8 cellular contexts compared by ENCODE assay signal in the genomic region with DNA sequence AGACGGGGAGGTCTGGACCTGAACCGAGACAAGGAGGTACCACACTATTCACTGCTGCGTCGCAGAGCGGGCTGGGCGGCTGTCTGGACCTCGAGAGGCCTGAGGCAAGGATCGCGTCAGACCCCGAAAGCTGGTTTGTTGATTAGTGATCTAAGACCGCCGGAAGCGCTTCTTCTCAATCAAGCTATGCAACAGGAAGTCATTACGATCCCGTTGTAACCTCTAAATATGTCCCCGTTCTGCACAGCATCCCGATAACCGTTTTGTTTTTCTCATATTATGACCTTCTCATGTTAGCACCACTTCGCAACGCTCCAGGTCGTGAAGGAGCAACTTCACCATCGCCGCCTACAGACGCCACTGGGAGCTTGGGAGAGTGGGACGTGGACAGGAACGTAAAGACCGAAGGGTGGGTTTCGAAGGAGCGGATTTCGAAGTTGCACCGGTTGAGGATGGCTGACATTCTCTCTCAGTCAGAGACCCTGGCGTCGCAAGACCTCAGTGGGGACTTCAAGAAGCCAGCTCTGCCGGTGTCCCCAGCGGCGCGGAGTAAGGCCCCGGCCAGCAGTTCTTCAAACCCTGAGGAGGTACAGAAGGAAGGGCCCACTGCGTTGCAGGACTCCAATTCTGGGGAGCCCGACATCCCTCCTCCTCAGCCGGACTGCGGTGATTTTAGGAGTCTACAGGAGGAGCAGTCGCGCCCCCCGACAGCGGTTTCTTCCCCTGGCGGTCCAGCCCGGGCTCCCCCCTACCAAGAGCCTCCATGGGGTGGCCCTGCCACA. TPM values are rescaled to one million over a fixed set of nuclear protein-coding genes. Genes with fewer than 3 reads are reported as not detected.
DNase-seq lines count a peak whose midpoint lies in the region; ATAC-seq and TF ChIP-seq lines count a peak whose summit lies in the region.

A gene with protein sequence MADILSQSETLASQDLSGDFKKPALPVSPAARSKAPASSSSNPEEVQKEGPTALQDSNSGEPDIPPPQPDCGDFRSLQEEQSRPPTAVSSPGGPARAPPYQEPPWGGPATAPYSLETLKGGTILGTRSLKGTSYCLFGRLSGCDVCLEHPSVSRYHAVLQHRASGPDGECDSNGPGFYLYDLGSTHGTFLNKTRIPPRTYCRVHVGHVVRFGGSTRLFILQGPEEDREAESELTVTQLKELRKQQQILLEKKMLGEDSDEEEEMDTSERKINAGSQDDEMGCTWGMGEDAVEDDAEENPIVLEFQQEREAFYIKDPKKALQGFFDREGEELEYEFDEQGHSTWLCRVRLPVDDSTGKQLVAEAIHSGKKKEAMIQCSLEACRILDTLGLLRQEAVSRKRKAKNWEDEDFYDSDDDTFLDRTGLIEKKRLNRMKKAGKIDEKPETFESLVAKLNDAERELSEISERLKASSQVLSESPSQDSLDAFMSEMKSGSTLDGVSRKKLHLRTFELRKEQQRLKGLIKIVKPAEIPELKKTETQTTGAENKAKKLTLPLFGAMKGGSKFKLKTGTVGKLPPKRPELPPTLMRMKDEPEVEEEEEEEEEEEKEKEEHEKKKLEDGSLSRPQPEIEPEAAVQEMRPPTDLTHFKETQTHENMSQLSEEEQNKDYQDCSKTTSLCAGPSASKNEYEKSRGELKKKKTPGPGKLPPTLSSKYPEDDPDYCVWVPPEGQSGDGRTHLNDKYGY (plus strand): TSS at position 427 of the 782 bp plus-strand sequence. CDS start 26 bp downstream, at position 453.
A gene with protein sequence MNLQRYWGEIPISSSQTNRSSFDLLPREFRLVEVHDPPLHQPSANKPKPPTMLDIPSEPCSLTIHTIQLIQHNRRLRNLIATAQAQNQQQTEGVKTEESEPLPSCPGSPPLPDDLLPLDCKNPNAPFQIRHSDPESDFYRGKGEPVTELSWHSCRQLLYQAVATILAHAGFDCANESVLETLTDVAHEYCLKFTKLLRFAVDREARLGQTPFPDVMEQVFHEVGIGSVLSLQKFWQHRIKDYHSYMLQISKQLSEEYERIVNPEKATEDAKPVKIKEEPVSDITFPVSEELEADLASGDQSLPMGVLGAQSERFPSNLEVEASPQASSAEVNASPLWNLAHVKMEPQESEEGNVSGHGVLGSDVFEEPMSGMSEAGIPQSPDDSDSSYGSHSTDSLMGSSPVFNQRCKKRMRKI (minus strand): TSS at position 152 of the 782 bp plus-strand sequence. CDS start 1,422 bp downstream, outside the sequence.

- H3K4me1 ChIP-seq in adrenal gland (replicated peaks in 1 of 2) (peaks cover 16 to 43% of the 10 kb centered on the region in 2 donors), heart right ventricle (peaks cover 0 to 49% (median 31%) of the 10 kb centered on the region in 9 donors)

- H3K9me3 ChIP-seq in adrenal gland (replicated peaks in 1 of 3) (no peaks in the 10 kb centered on the region), heart right ventricle (no peaks in the 10 kb centered on the region)

- H3K36me3 ChIP-seq in adrenal gland (replicated peaks in 1 of 2), result peaks cover 0 to 50% of the 10 kb centered on the region in 2 donors
- peaks cover 0 to 71% (median 50%) of the 10 kb centered on the region in 9 donors for H3K36me3 ChIP-seq in heart right ventricle

- H3K27ac Mint-ChIP-seq in type B pancreatic cell, result peak within 1 kb of the TSS; percentile 99

- peaks cover 16% of the 10 kb centered on the region for H3K4me1 Mint-ChIP-seq in type B pancreatic cell (ENCODE audit: unreplicated experiment)

- H3K36me3 Mint-ChIP-seq in type B pancreatic cell, result peaks cover 11% of the 10 kb centered on the region

- H3K27ac ChIP-seq in adrenal gland, result peak within 1 kb of the TSS; percentile 45 to 97 (median 77)
- peak within 1 kb of the TSS; percentile 77 to 98 (median 92) for H3K27ac ChIP-seq in heart right ventricle

- no peaks in the 10 kb centered on the region for H3K27me3 Mint-ChIP-seq in type B pancreatic cell

- ATAC-seq in HG02678 (IDR thresholded peaks at IDR 0.05; ENCODE audit: unreplicated experiment) (peak; percentile 70), heart right ventricle (peak; percentile 81 to 92 (median 88))

- peak in 2 of 6 experiments; percentile 12 for TF ChIP-seq CTCF in adrenal gland (IDR thresholded peaks at IDR 0.05)
- TF ChIP-seq CTCF in heart right ventricle (IDR thresholded peaks at IDR 0.05), result peak in 2 of 9 donors; percentile 2 to 14
- TF ChIP-seq CTCF in type B pancreatic cell (conservative IDR thresholded peaks at IDR 0.05), result no peak

- peak within 1 kb of the TSS; percentile 93 for H3K4me3 ChIP-seq in GM08714 (ENCODE audit: low read length)
- peak within 1 kb of the TSS; percentile 51 to 96 (median 84) for H3K4me3 ChIP-seq in adrenal gland
- H3K4me3 ChIP-seq in heart right ventricle, result peak within 1 kb of the TSS; percentile 80 to 98 (median 89)

- no peaks in the 10 kb centered on the region for H3K9me3 Mint-ChIP-seq in type B pancreatic cell

- 0 to 1% (median 0%) methylated on average over 15 to 48 of the region's 48 CpGs for WGBS in adrenal gland, 4 donors
- 0% methylated on average over 48 of the region's 48 CpGs for WGBS in heart right ventricle, 2 donors

- intact Hi-C loops in adrenal gland (cut with DNase I), result no loop called here
- intact Hi-C loops in heart right ventricle (cut with DNase I), result no loop called here
- intact Hi-C loops in posterior cingulate gyrus (cut with DNase I), result loop anchor here (5.0 kb wide), 1 partner anchor 36 kb away; the partner anchor contains the start of genes CCDC121 and GPN1

- H3K27me3 ChIP-seq in adrenal gland (no peaks in the 10 kb centered on the region), heart right ventricle (no peaks in the 10 kb centered on the region)

- TF ChIP-seq POLR2A in adrenal gland (IDR thresholded peaks at IDR 0.05), result peak; percentile 45 to 47

- H3K4me3 Mint-ChIP-seq in type B pancreatic cell, result peak within 1 kb of the TSS; percentile 100

- DNase-seq in NCI-H1417 treated with DMSO at 0.1 percent for 48 hours (lab: John Stamatoyannopoulos, UW) (peak; percentile 79), T follicular helper cell (ENCODE audit: low read depth) (peak; percentile 54), adrenal gland (peak; percentile 67 to 89 (median 71)), heart right ventricle (peak; percentile 48 to 75), posterior cingulate gyrus (peak; percentile 56 to 94 (median 76)), type B pancreatic cell (ENCODE audit: extremely low spot score, unreplicated experiment) (peak; percentile 78)

RNA-seq across cellular contexts. Expression of the first gene that starts in this region (rescaled TPM):
- 10 to 100 TPM; 14.4 to 28.6 (median 22.3) TPM for total RNA-seq in adrenal gland
- 10 to 100 TPM; 13.0 to 41.1 (median 15.0) TPM for polyA plus RNA-seq in adrenal gland
- total RNA-seq in heart right ventricle, result 10 to 100 TPM; 19.1 to 28.7 (median 22.5) TPM
- polyA plus RNA-seq in heart right ventricle, result 10 to 100 TPM; 11.0 to 20.8 TPM
- total RNA-seq in type B pancreatic cell (ENCODE audit: low replicate concordance), result 17.7 and 20.7 TPM in 2 replicates

RNA-seq across cellular contexts. Expression of the second gene that starts in this region (rescaled TPM):
- total RNA-seq in adrenal gland (10 to 100 TPM; 16.6 to 36.9 (median 31.0) TPM), heart right ventricle (10 to 100 TPM; 22.0 to 32.2 (median 26.0) TPM), type B pancreatic cell (ENCODE audit: low replicate concordance) (31.4 and 39.8 TPM in 2 replicates)
- polyA plus RNA-seq in adrenal gland (10 to 100 TPM; 36.8 to 51.4 (median 50.0) TPM), heart right ventricle (10 to 100 TPM; 18.4 to 42.3 TPM)

Comparison
In these comparisons a context has a peak if more than half of its experiments do, and no peak if none do; other contexts are left out.
1. Peak in every context shown above with its lines: DNase-seq, ATAC-seq, H3K4me3 ChIP-seq and H3K27ac ChIP-seq.